8 cellular contexts compared by ENCODE assay signal in the genomic region with DNA sequence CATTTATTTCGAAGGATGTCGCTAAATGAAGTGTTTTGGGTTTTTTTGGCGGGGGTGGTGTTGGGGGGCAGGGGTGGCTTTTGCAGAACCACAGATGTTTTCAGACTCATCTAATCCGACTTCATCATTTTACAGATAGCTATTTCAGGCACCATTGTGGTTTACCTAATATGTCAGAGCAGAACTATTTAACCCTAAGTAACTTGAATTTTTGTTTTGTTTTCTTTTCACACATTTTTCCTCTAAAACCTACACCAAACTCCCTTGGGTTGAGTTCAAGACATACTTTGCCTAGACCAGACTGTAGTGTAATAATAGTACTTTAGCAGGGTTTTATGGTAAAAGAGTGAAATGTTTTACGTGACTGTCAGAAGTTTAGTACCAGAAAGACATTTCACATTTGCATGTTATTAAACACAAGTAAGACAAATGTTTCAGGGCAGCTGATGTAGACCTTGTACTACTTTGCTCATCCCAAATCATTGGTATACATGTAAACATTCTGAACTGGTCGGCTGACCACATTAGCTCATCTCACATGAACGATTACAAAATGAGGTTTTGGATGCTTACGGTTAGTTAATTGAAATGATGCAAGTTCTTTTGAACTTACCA. TPM values are rescaled to one million over a fixed set of nuclear protein-coding genes. Genes with fewer than 3 reads are reported as not detected.
DNase-seq lines count a peak whose midpoint lies in the region; ATAC-seq, FAIRE-seq and TF ChIP-seq lines count a peak whose summit lies in the region.

No MANE protein-coding gene starts in this region.

- H3K4me1 ChIP-seq in mammary epithelial cell (ENCODE audit: insufficient read depth, low read length), result peaks cover 42% of the 10 kb centered on the region

- in situ Hi-C loops in mammary epithelial cell (cut with MboI; ENCODE audit: low sequenced_read_pairs in 2 of 2), result no loop called here

- ATAC-seq in GM19328 (IDR thresholded peaks at IDR 0.05; ENCODE audit: unreplicated experiment) (peak; percentile 85), HG03159 (IDR thresholded peaks at IDR 0.05; ENCODE audit: unreplicated experiment) (peak; percentile 72)

- no peak overlapping the region for H3K27ac ChIP-seq in mammary epithelial cell (ENCODE audit: insufficient read depth, low read depth, low read length)

- no peaks in the 10 kb centered on the region for H4K20me1 ChIP-seq in mammary epithelial cell (ENCODE audit: insufficient read depth, low read length)

- no peak overlapping the region for H2AFZ ChIP-seq in mammary epithelial cell (ENCODE audit: low read depth, low read length)

- H3K4me3 ChIP-seq in mammary epithelial cell (replicated peaks in 1 of 3; ENCODE audit: insufficient read depth in 1 of 3, low read depth in 2 of 3, low read length in 3 of 3), result no peak overlapping the region

- CTCF ChIA-PET in mammary epithelial cell (lab: Charles Lee; ENCODE audit: low non-redundant PET), result interaction anchor here (0.6 kb wide), 1 partner anchor 73 kb away, joined by 3 read pairs; no protein-coding TSS in a partner anchor

- H3K27me3 ChIP-seq in mammary epithelial cell (ENCODE audit: insufficient read depth, low read length), result no peaks in the 10 kb centered on the region

- dilution Hi-C loops in mammary epithelial cell (cut with HindIII; ENCODE audit: low sequenced_read_pairs), result no loop called here

- intact Hi-C loops in mammary epithelial cell (cut with micrococcal nuclease), result no loop called here

- no peaks in the 10 kb centered on the region for H3K36me3 ChIP-seq in mammary epithelial cell (ENCODE audit: insufficient read depth, low read length)

- 68% methylated on average over 8 of the region's 8 CpGs for WGBS in mammary epithelial cell (ENCODE audit: low coverage, missing lambda C conversion rate)

- DNase-seq in AG08396 (ENCODE audit: low spot score) (peak; percentile 27), mammary epithelial cell (peak; percentile 30), urothelium cell line (ENCODE audit: low spot score) (peak; percentile 26), retina (no peak), DMS53 (lab: John Stamatoyannopoulos, UW) (no peak), cerebellar cortex (ENCODE audit: low spot score) (no peak)

- no peak for TF ChIP-seq CTCF in mammary epithelial cell (conservative IDR thresholded peaks at IDR 0.05 in 1 of 2, IDR thresholded peaks at IDR 0.05 in 1 of 2; ENCODE audit: extremely low read depth in 1 of 2, insufficient read depth in 1 of 2, low read depth in 1 of 2, low read length in 2 of 2)

- peak; percentile 89 for FAIRE-seq in urothelium cell line (lab: Jason Lieb, UNC)

- H3K9ac ChIP-seq in mammary epithelial cell (ENCODE audit: insufficient read depth, low read length), result no peak overlapping the region

- no peak overlapping the region for H3K4me2 ChIP-seq in mammary epithelial cell (ENCODE audit: insufficient read depth, low read depth, low read length)

- no TSS peak for BruUV-seq in mammary epithelial cell (replicated peaks; lab: Mats Ljungman, UMichigan)

- H3K79me2 ChIP-seq in mammary epithelial cell (ENCODE audit: insufficient read depth, low read length), result peaks cover 79% of the 10 kb centered on the region

- H3K9me3 ChIP-seq in mammary epithelial cell (replicated peaks; ENCODE audit: insufficient read depth, low read length), result no peaks in the 10 kb centered on the region

RNA-seq across cellular contexts. Expression of a gene that starts 37.7 kb away (rescaled TPM):
- total RNA-seq in mammary epithelial cell, result 10 to 100 TPM; 44.4 to 54.0 TPM
- 12.0 TPM for polyA plus RNA-seq in mammary epithelial cell
- polyA minus RNA-seq in mammary epithelial cell, result 39.8 TPM

Comparison
In these comparisons a context has a peak if more than half of its experiments do, and no peak if none do; other contexts are left out.
1. DNase-seq: peak in AG08396 (single experiment), mammary epithelial cell (single experiment) and urothelium cell line (single experiment); none in retina (single experiment), DMS53 (single experiment) and cerebellar cortex (single experiment).